26 cellular contexts compared by ENCODE assay signal in the genomic region with DNA sequence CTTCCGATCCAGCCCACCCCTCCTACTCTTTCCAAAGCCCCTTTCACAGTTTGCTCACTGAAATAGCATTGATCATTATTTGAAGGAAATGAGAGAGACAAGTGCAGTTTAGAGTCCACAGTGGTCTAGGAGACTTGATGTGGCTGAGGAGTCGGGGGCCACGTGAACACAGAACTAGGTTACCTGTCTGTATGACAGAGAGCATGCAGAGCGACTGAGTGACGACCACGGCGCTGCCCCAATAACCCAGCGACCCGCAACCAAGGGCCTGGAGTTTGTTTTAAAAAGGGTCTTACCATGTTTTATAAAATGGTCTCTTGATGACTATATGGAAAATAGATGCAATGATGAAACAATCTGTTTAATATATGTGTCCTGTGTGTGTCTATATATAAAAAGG.
"Had no signal": no experiment of that assay in that cellular context is flagged by ENCODE, and none has a peak within 500 bp of the region (broad histone marks: within the 10 kb centered on the region; RNA-seq: fewer than 3 reads in every experiment).

No MANE protein-coding gene starts in this region.

- H3K27me3 ChIP-seq: adrenal gland, esophagus muscularis mucosa, gastroesophageal sphincter, heart right ventricle, neutrophil, sigmoid colon, spleen, tibial nerve, uterus had no signal

- H3K4me3 ChIP-seq: adrenal gland, esophagus muscularis mucosa, gastroesophageal sphincter, heart right ventricle, mucosa of descending colon, sigmoid colon, SK-N-MC, spleen, tibial nerve, uterus had no signal

- H3K9me3 Mint-ChIP-seq: activated CD4-positive, alpha-beta memory T cell treated with anti-CD3 and anti-CD28 coated beads, Interleukin-2, amount 10 ng/mL, durations not matched to agents 7 days and 5 days; activated naive CD4-positive, alpha-beta T cell treated with anti-CD3 and anti-CD28 coated beads, Interleukin-2, amount 50 U/mL, for 72 hours; activated T-cell treated with anti-CD3 and anti-CD28 coated beads, Interleukin-2, amount 50 U/mL, for 4 hours; immature natural killer cell; naive B cell had no signal

- H3K36me3 ChIP-seq: uterus had no signal

- DNase-seq: activated CD4-positive, alpha-beta memory T cell treated with anti-CD3 and anti-CD28 coated beads, Interleukin-2, amount 10 ng/mL, durations not matched to agents 7 days and 5 days; activated CD4-positive, alpha-beta T cell treated with anti-CD3 and anti-CD28 coated beads for 48 hours; activated CD4-positive, CD25-positive, alpha-beta regulatory T cell; activated CD8-positive, alpha-beta memory T cell treated with anti-CD3 and anti-CD28 coated beads, Interleukin-2, amount 50 U/mL, for 4 hours; activated gamma-delta T cell; activated T-cell treated with anti-CD3 and anti-CD28 coated beads, Interleukin-2, amount 50 U/mL, for 4 hours; caudate nucleus; cortex of kidney; heart right ventricle; immature natural killer cell; left ventricle myocardium superior; mucosa of descending colon; naive B cell; sigmoid colon; spleen; stimulated activated naive CD8-positive, alpha-beta T cell treated with anti-CD3 and anti-CD28 coated beads, Interleukin-15, Interleukin-2, amounts not matched to agents 100 U/mL and 50 U/mL, for 24 hours; substantia nigra; uterus had no signal

- ATAC-seq: activated naive CD4-positive, alpha-beta T cell treated with anti-CD3 and anti-CD28 coated beads, Interleukin-2, amount 50 U/mL, for 72 hours; activated T-cell treated with anti-CD3 and anti-CD28 coated beads, Interleukin-2, amount 50 U/mL, for 4 hours; gastroesophageal sphincter; heart right ventricle; left ventricle myocardium superior; mucosa of descending colon; stimulated activated naive CD8-positive, alpha-beta T cell treated with anti-CD3 and anti-CD28 coated beads, Interleukin-15, Interleukin-2, amounts not matched to agents 100 U/mL and 50 U/mL, for 24 hours had no signal

- H3K9me3 ChIP-seq: adrenal gland, esophagus muscularis mucosa, gastroesophageal sphincter, heart right ventricle, mucosa of descending colon, neutrophil, sigmoid colon, spleen, tibial nerve, uterus had no signal

- H3K27me3 Mint-ChIP-seq: activated CD4-positive, alpha-beta memory T cell treated with anti-CD3 and anti-CD28 coated beads, Interleukin-2, amount 10 ng/mL, durations not matched to agents 7 days and 5 days; naive B cell had no signal

- H3K27ac ChIP-seq: adrenal gland, esophagus muscularis mucosa, gastroesophageal sphincter, heart right ventricle, neutrophil, parathyroid adenoma, sigmoid colon, SK-N-MC, spleen, tibial nerve, uterus had no signal

- H3K4me3 Mint-ChIP-seq: activated CD4-positive, alpha-beta memory T cell treated with anti-CD3 and anti-CD28 coated beads, Interleukin-2, amount 10 ng/mL, durations not matched to agents 7 days and 5 days; activated T-cell treated with anti-CD3 and anti-CD28 coated beads, Interleukin-2, amount 50 U/mL, for 4 hours; immature natural killer cell; naive B cell had no signal

- H3K27ac Mint-ChIP-seq: activated CD4-positive, alpha-beta memory T cell treated with anti-CD3 and anti-CD28 coated beads, Interleukin-2, amount 10 ng/mL, durations not matched to agents 7 days and 5 days; naive B cell had no signal

- H3K4me1 Mint-ChIP-seq: activated CD4-positive, alpha-beta memory T cell treated with anti-CD3 and anti-CD28 coated beads, Interleukin-2, amount 10 ng/mL, durations not matched to agents 7 days and 5 days had no signal
